In the genomic region with DNA sequence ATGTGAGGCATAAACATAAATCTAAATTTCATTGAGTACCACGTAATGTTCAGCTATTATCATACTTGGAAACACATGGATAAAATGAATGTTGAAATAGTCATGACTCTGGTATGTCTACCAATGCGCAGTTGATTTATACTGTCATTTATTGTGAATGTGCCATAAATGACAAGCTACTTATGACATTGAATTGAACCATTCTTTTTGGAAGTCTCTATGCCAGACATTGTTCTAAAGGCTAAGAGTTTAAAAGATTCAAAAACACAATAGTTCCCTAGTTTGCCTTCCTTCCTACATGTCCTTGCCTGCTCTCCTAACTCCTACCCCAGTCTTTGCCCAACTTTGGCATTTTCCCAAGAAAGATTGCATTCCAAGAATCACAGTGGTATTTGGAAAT, we compare ENCODE assay signal across 23 cellular contexts.
DNase-seq lines count a peak whose midpoint lies in the region; ATAC-seq and TF ChIP-seq lines count a peak whose summit lies in the region.
"Had no signal": no experiment of that assay in that cellular context is flagged by ENCODE, and none has a peak within 500 bp of the region (broad histone marks: within the 10 kb centered on the region; RNA-seq: fewer than 3 reads in every experiment).

No MANE protein-coding gene starts in this region.

- DNase-seq in HCEC 1CT (peak; percentile 72), adipocyte (ENCODE audit: low read depth) (no peak), fibroblast of mammary gland (ENCODE audit: low read depth) (peak; percentile 57), osteocyte (ENCODE audit: extremely low spot score, unreplicated experiment) (no peak), MM.1S (no peak), NCI-H187 treated with DMSO at 0.1 percent for 48 hours (lab: John Stamatoyannopoulos, UW) (no peak), left ventricle myocardium superior (no peak), psoas muscle (no peak)
- DNase-seq: activated CD4-positive, alpha-beta T cell treated with anti-CD3 and anti-CD28 coated beads, Interleukin-2, amount 50 U/mL, for 4 hours; activated gamma-delta T cell treated with Interleukin-2 at 50 U/mL for 16 hours; amniotic stem cell; CD4-positive, CD25-positive, alpha-beta regulatory T cell; DMS 273 treated with DMSO at 0.1 percent for 48 hours; effector CD8-positive, alpha-beta T cell; HFFc6; islet precursor cell; NCI-H774; right lobe of liver; SJCRH30; T-helper 2 cell; WERI-Rb-1 had no signal

- H3K9ac ChIP-seq in adipocyte (ENCODE audit: low read length) (peak overlapping the region; percentile 28), MM.1S (ENCODE audit: low read length) (no peak overlapping the region)

- whole genome bisulfite sequencing in psoas muscle, 3 donors: 60 to 66% (median 63%) methylated on average over 2 of the region's 2 CpGs

- no peak overlapping the region for H2AFZ ChIP-seq in MM.1S (ENCODE audit: low read length)

- H3K27me3 Mint-ChIP-seq in osteocyte (ENCODE audit: unreplicated experiment): no peaks in the 10 kb centered on the region
- H3K27me3 Mint-ChIP-seq: CD4-positive, CD25-positive, alpha-beta regulatory T cell; stimulated activated memory B cell treated with anti-CD40 and anti-IgM and Interleukin-4, amounts not matched to agents 10 μg/mL and 1 μg/mL and 100 μg/mL, for 72 hours had no signal

- H3K36me3 Mint-ChIP-seq in osteocyte (ENCODE audit: unreplicated experiment): no peaks in the 10 kb centered on the region
- H3K36me3 Mint-ChIP-seq: CD4-positive, CD25-positive, alpha-beta regulatory T cell; stimulated activated memory B cell treated with anti-CD40 and anti-IgM and Interleukin-4, amounts not matched to agents 10 μg/mL and 1 μg/mL and 100 μg/mL, for 72 hours had no signal

- no peaks in the 10 kb centered on the region for H3F3A ChIP-seq in MM.1S (ENCODE audit: insufficient read depth, low read length)

- TF ChIP-seq CTCF in fibroblast of mammary gland (conservative IDR thresholded peaks at IDR 0.05; ENCODE audit: control insufficient read depth, insufficient read depth, low read depth, low read length) (no peak), osteocyte (IDR thresholded peaks at IDR 0.05) (no peak), MM.1S (IDR thresholded peaks at IDR 0.05; ENCODE audit: low read length) (no peak), psoas muscle (IDR thresholded peaks at IDR 0.05) (no peak)

- H3K9me3 ChIP-seq in adipocyte (ENCODE audit: control insufficient read depth, low read length) (no peaks in the 10 kb centered on the region), MM.1S (replicated peaks; ENCODE audit: insufficient read depth, low read length) (no peaks in the 10 kb centered on the region), psoas muscle (no peaks in the 10 kb centered on the region)
- H3K9me3 ChIP-seq: right lobe of liver, SJCRH30 had no signal

- H3K4me2 ChIP-seq in MM.1S (ENCODE audit: low read depth, low read length): no peak overlapping the region

- H3K4me1 Mint-ChIP-seq in osteocyte (ENCODE audit: unreplicated experiment): peaks cover 12% of the 10 kb centered on the region
- H3K4me1 Mint-ChIP-seq: CD4-positive, CD25-positive, alpha-beta regulatory T cell; stimulated activated memory B cell treated with anti-CD40 and anti-IgM and Interleukin-4, amounts not matched to agents 10 μg/mL and 1 μg/mL and 100 μg/mL, for 72 hours had no signal

- no peaks in the 10 kb centered on the region for H3K9me2 ChIP-seq in MM.1S (replicated peaks; ENCODE audit: insufficient read depth, low read length)

- no peak for ATAC-seq in left ventricle myocardium superior
- ATAC-seq in psoas muscle: no peak
- ATAC-seq: right lobe of liver; stimulated activated memory B cell treated with anti-CD40 and anti-IgM and Interleukin-4, amounts not matched to agents 10 μg/mL and 1 μg/mL and 100 μg/mL, for 72 hours had no signal

- H3K4me3 Mint-ChIP-seq in osteocyte (ENCODE audit: unreplicated experiment): no peak overlapping the region
- H3K4me3 Mint-ChIP-seq: CD4-positive, CD25-positive, alpha-beta regulatory T cell; HFFc6; stimulated activated memory B cell treated with anti-CD40 and anti-IgM and Interleukin-4, amounts not matched to agents 10 μg/mL and 1 μg/mL and 100 μg/mL, for 72 hours had no signal

- no peaks in the 10 kb centered on the region for H3K79me2 ChIP-seq in MM.1S (ENCODE audit: low read length)

- intact Hi-C loops in left ventricle myocardium superior (cut with micrococcal nuclease) (no loop called here), psoas muscle (cut with DNase I) (no loop called here)

- H4K20me1 ChIP-seq in MM.1S (ENCODE audit: insufficient read depth, low read length): no peaks in the 10 kb centered on the region

- no peak overlapping the region for H3K27ac ChIP-seq in MM.1S (ENCODE audit: low read length)
- H3K27ac ChIP-seq in psoas muscle: no peak overlapping the region
- H3K27ac ChIP-seq: right lobe of liver, SJCRH30, WERI-Rb-1 had no signal

- H3K27me3 ChIP-seq in adipocyte (replicated peaks; ENCODE audit: control insufficient read depth, insufficient read depth, low read length): no peaks in the 10 kb centered on the region
- H3K27me3 ChIP-seq in MM.1S (replicated peaks; ENCODE audit: insufficient read depth, low read length): no peaks in the 10 kb centered on the region
- H3K27me3 ChIP-seq in psoas muscle (ENCODE audit: insufficient read depth in 3 of 3, low read length in 2 of 3): no peaks in the 10 kb centered on the region
- H3K27me3 ChIP-seq: SJCRH30 had no signal

- peak overlapping the region; percentile 38 for H3K27ac Mint-ChIP-seq in osteocyte (ENCODE audit: unreplicated experiment)
- H3K27ac Mint-ChIP-seq: CD4-positive, CD25-positive, alpha-beta regulatory T cell; HFFc6; stimulated activated memory B cell treated with anti-CD40 and anti-IgM and Interleukin-4, amounts not matched to agents 10 μg/mL and 1 μg/mL and 100 μg/mL, for 72 hours had no signal

- H3K4me3 ChIP-seq in adipocyte (ENCODE audit: low read length) (no peak overlapping the region), fibroblast of mammary gland (ENCODE audit: control insufficient read depth, low read depth, low read length) (no peak overlapping the region), MM.1S (ENCODE audit: low read length) (no peak overlapping the region), psoas muscle (no peak overlapping the region)
- H3K4me3 ChIP-seq: lung, right lobe of liver, SJCRH30 had no signal

- no peaks in the 10 kb centered on the region for H3K36me3 ChIP-seq in adipocyte (ENCODE audit: control insufficient read depth, insufficient read depth, low read length, severe bottlenecking)
- no peaks in the 10 kb centered on the region for H3K36me3 ChIP-seq in MM.1S (replicated peaks; ENCODE audit: insufficient read depth, low read length)
- no peaks in the 10 kb centered on the region for H3K36me3 ChIP-seq in psoas muscle (ENCODE audit: insufficient read depth in 1 of 2, low read depth in 1 of 2)
- H3K36me3 ChIP-seq: right lobe of liver, SJCRH30, WERI-Rb-1 had no signal

- H3K9me3 Mint-ChIP-seq in osteocyte (ENCODE audit: unreplicated experiment): no peaks in the 10 kb centered on the region
- H3K9me3 Mint-ChIP-seq: stimulated activated memory B cell treated with anti-CD40 and anti-IgM and Interleukin-4, amounts not matched to agents 10 μg/mL and 1 μg/mL and 100 μg/mL, for 72 hours had no signal

- H3K4me1 ChIP-seq in adipocyte (ENCODE audit: control insufficient read depth, insufficient read depth, low read length) (peaks cover 14% of the 10 kb centered on the region), MM.1S (ENCODE audit: low read length) (no peaks in the 10 kb centered on the region), psoas muscle (no peaks in the 10 kb centered on the region)
- H3K4me1 ChIP-seq: right lobe of liver, SJCRH30 had no signal

Comparison
In these comparisons a context has a peak if more than half of its experiments do, and no peak if none do; other contexts are left out.
1. DNase-seq: peak in HCEC 1CT (single experiment) and fibroblast of mammary gland (single experiment); none in adipocyte (single experiment), osteocyte (single experiment), MM.1S (single experiment), NCI-H187 treated with DMSO at 0.1 percent for 48 hours (single experiment), left ventricle myocardium superior (single experiment) and psoas muscle (0 of 2).